8 cellular contexts compared by ENCODE assay signal in genomic region chr7:55534262-55534915, GRCh38.
DNase-seq lines count a peak whose midpoint lies in the region; ATAC-seq and TF ChIP-seq lines count a peak whose summit lies in the region.

No MANE protein-coding gene starts in this region.

- no peaks in the 10 kb centered on the region for H3K36me3 ChIP-seq in adipocyte (ENCODE audit: control insufficient read depth, insufficient read depth, low read length, severe bottlenecking)

- no peaks in the 10 kb centered on the region for H3K27me3 Mint-ChIP-seq in stimulated activated naive B cell treated with anti-CD40 and anti-IgM and Interleukin-4, amounts not matched to agents 10 μg/mL and 1 μg/mL and 100 μg/mL, for 72 hours

- H3K9me3 Mint-ChIP-seq in stimulated activated naive B cell treated with anti-CD40 and anti-IgM and Interleukin-4, amounts not matched to agents 10 μg/mL and 1 μg/mL and 100 μg/mL, for 72 hours = peaks cover 4 to 8% of the 10 kb centered on the region in 2 donors

- H3K4me3 ChIP-seq in AG04449 (ENCODE audit: low read depth, low read length) (peak overlapping the region; percentile 15), adipocyte (ENCODE audit: low read length) (no peak overlapping the region)

- DNase-seq in AG04449 (ENCODE audit: low read depth, low spot score) = no peak
- peak; percentile 68 for DNase-seq in GM19238 (ENCODE audit: insufficient read length, low spot score)
- DNase-seq in SKM-1 treated with dmso at 0.1 percent for 144 hours (lab: John Stamatoyannopoulos, UW; ENCODE audit: unreplicated experiment) = peak; percentile 95
- DNase-seq in adipocyte (ENCODE audit: low read depth) = peak; percentile 80
- DNase-seq in medulla oblongata (ENCODE audit: extremely low spot score) = peak; percentile 87
- DNase-seq in stimulated activated naive B cell treated with anti-CD40 and anti-IgM and Interleukin-4, amounts not matched to agents 10 μg/mL and 1 μg/mL and 100 μg/mL, for 72 hours = peak; percentile 96
- no peak for DNase-seq in NCI-H1694 (lab: John Stamatoyannopoulos, UW)

- no peaks in the 10 kb centered on the region for H3K27me3 ChIP-seq in adipocyte (replicated peaks; ENCODE audit: control insufficient read depth, insufficient read depth, low read length)

- no peak for TF ChIP-seq CTCF in AG04449 (IDR thresholded peaks at IDR 0.05; ENCODE audit: insufficient read depth, low read length, missing control alignments)

- POLR2A ChIA-PET in AG04449 (lab: Yijun Ruan, JAX) = interaction anchor here (0.8 to 1.9 kb wide), 3 partner anchors 12 to 38 kb away, joined by 3 to 16 read pairs (median 5); partner anchors contain the start of gene VOPP1

- peaks cover 76 to 98% of the 10 kb centered on the region in 2 donors for H3K4me1 Mint-ChIP-seq in stimulated activated naive B cell treated with anti-CD40 and anti-IgM and Interleukin-4, amounts not matched to agents 10 μg/mL and 1 μg/mL and 100 μg/mL, for 72 hours

- H3K9ac ChIP-seq in adipocyte (ENCODE audit: low read length) = peak overlapping the region; percentile 15

- H3K36me3 Mint-ChIP-seq in stimulated activated naive B cell treated with anti-CD40 and anti-IgM and Interleukin-4, amounts not matched to agents 10 μg/mL and 1 μg/mL and 100 μg/mL, for 72 hours = peaks cover 44 to 72% of the 10 kb centered on the region in 2 donors

- ATAC-seq in HG03196 (IDR thresholded peaks at IDR 0.05; ENCODE audit: unreplicated experiment) = peak; percentile 69
- peak; percentile 76 to 80 for ATAC-seq in stimulated activated naive B cell treated with anti-CD40 and anti-IgM and Interleukin-4, amounts not matched to agents 10 μg/mL and 1 μg/mL and 100 μg/mL, for 72 hours (replicated peaks)

- peak overlapping the region; percentile 99 for H3K27ac Mint-ChIP-seq in stimulated activated naive B cell treated with anti-CD40 and anti-IgM and Interleukin-4, amounts not matched to agents 10 μg/mL and 1 μg/mL and 100 μg/mL, for 72 hours

- CTCF ChIA-PET in AG04449 (lab: Yijun Ruan, JAX) = interaction anchor here (0.7 to 1.6 kb wide), 7 partner anchors 11 to 761 kb away, joined by 3 to 5 read pairs (median 3); no protein-coding TSS in a partner anchor

- peaks cover 42% of the 10 kb centered on the region for H3K4me1 ChIP-seq in adipocyte (ENCODE audit: control insufficient read depth, insufficient read depth, low read length)

- peak overlapping the region; percentile 66 to 84 for H3K4me3 Mint-ChIP-seq in stimulated activated naive B cell treated with anti-CD40 and anti-IgM and Interleukin-4, amounts not matched to agents 10 μg/mL and 1 μg/mL and 100 μg/mL, for 72 hours

- no peaks in the 10 kb centered on the region for H3K9me3 ChIP-seq in adipocyte (ENCODE audit: control insufficient read depth, low read length)

Comparison
In these comparisons a context has a peak if more than half of its experiments do, and no peak if none do; other contexts are left out.
1. DNase-seq: peak in GM19238 (single experiment), SKM-1 treated with dmso at 0.1 percent for 144 hours (single experiment), adipocyte (single experiment), medulla oblongata (single experiment) and stimulated activated naive B cell treated with anti-CD40 and anti-IgM and Interleukin-4, amounts not matched to agents 10 μg/mL and 1 μg/mL and 100 μg/mL, for 72 hours (single experiment); none in AG04449 (single experiment) and NCI-H1694 (single experiment).